ENCODE assay signal across 1 cellular context in genomic region chr5:135129307-135129706, GRCh38.
TF ChIP-seq lines count a peak whose summit lies in the region.

No MANE protein-coding gene starts in this region.

TF ChIP-seq in SK-N-SH treated with all-trans-retinoic acid at 6 μM for 48 hours, 23 proteins besides CTCF, POLR2A, EP300 and RAD21 (continued from another document):
- TF ChIP-seq, protein P1, sequence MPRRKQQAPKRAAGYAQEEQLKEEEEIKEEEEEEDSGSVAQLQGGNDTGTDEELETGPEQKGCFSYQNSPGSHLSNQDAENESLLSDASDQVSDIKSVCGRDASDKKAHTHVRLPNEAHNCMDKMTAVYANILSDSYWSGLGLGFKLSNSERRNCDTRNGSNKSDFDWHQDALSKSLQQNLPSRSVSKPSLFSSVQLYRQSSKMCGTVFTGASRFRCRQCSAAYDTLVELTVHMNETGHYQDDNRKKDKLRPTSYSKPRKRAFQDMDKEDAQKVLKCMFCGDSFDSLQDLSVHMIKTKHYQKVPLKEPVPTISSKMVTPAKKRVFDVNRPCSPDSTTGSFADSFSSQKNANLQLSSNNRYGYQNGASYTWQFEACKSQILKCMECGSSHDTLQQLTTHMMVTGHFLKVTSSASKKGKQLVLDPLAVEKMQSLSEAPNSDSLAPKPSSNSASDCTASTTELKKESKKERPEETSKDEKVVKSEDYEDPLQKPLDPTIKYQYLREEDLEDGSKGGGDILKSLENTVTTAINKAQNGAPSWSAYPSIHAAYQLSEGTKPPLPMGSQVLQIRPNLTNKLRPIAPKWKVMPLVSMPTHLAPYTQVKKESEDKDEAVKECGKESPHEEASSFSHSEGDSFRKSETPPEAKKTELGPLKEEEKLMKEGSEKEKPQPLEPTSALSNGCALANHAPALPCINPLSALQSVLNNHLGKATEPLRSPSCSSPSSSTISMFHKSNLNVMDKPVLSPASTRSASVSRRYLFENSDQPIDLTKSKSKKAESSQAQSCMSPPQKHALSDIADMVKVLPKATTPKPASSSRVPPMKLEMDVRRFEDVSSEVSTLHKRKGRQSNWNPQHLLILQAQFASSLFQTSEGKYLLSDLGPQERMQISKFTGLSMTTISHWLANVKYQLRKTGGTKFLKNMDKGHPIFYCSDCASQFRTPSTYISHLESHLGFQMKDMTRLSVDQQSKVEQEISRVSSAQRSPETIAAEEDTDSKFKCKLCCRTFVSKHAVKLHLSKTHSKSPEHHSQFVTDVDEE (CRISPR knock-in tag; IDR thresholded peaks at IDR 0.05) = no peak
- TF ChIP-seq GLIS3 (CRISPR knock-in tag; IDR thresholded peaks at IDR 0.05) = no peak
- TF ChIP-seq BACH2 (CRISPR knock-in tag; IDR thresholded peaks at IDR 0.05; ENCODE audit: borderline replicate concordance) = no peak
- TF ChIP-seq OSR1 (CRISPR knock-in tag; IDR thresholded peaks at IDR 0.05) = no peak
- TF ChIP-seq ZFP3 (CRISPR knock-in tag; IDR thresholded peaks at IDR 0.05) = no peak
- TF ChIP-seq ZNF565 (CRISPR knock-in tag; conservative IDR thresholded peaks at IDR 0.05; ENCODE audit: low read depth) = no peak
TF ChIP-seq in SK-N-SH treated with all-trans-retinoic acid at 6 μM for 48 hours: peak in this region for 0.
